ENCODE assay signal across 6 cellular contexts in genomic region chr10:24439935-24440334, GRCh38.
"Had no signal": no experiment of that assay in that cellular context is flagged by ENCODE, and none has a peak within 500 bp of the region (broad histone marks: within the 10 kb centered on the region; RNA-seq: fewer than 3 reads in every experiment).

No MANE protein-coding gene starts in this region.

- H3K9me3 ChIP-seq: ovary, upper lobe of right lung had no signal

- H3K4me3 ChIP-seq: ovary, skin epidermis, upper lobe of right lung had no signal

- DNase-seq: activated T-cell treated with anti-CD3 and anti-CD28 coated beads, Interleukin-2, amount 50 U/mL, for 1 hour; mesendoderm; ovary; T-helper 2 cell; upper lobe of right lung had no signal

- H3K36me3 ChIP-seq: ovary, upper lobe of right lung had no signal

- H3K4me1 ChIP-seq: upper lobe of right lung had no signal

- H3K27ac ChIP-seq: ovary, upper lobe of right lung had no signal

- H3K27me3 ChIP-seq: ovary, upper lobe of right lung had no signal
